ENCODE assay signal across 7 cellular contexts in the genomic region with DNA sequence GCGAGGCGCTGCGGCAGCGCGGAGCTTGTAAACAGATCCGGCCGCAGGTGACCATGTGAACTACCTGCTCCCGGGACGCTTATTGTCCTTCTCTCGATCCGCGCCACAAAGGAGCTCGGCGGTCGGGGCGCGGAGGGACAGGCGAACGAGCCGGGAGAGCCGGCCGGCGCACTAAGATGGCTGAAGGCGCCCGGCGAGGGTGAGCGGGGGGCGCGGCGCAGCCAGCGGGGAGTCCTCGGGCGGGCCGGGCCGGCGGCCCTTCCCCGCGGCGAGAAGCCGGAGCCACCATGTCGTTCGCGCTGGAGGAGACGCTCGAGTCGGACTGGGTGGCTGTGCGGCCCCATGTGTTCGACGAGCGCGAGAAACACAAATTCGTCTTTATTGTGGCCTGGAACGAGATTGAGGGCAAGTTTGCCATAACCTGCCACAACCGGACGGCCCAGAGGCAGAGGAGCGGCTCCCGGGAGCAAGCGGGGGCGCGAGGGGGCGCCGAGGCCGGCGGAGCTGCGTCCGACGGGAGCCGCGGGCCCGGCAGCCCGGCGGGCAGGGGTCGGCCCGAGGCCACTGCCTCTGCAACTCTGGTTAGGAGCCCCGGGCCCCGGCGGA. TPM values are rescaled to one million over a fixed set of nuclear protein-coding genes. Genes with fewer than 3 reads are reported as not detected.
DNase-seq lines count a peak whose midpoint lies in the region; ATAC-seq, FAIRE-seq and TF ChIP-seq lines count a peak whose summit lies in the region.

No MANE protein-coding gene starts in this region.

- no peak for FAIRE-seq in GM12892 (lab: Jason Lieb, UNC)

- H2AFZ ChIP-seq in GM23248: peak overlapping the region; percentile 89

- H3F3A ChIP-seq in GM23248 (ENCODE audit: insufficient read depth): no peaks in the 10 kb centered on the region

- H3K4me1 ChIP-seq in GM23248 (ENCODE audit: insufficient read depth): peaks cover 22% of the 10 kb centered on the region
- no peaks in the 10 kb centered on the region for H3K4me1 ChIP-seq in uterus

- no peaks in the 10 kb centered on the region for H3K9me2 ChIP-seq in GM23248 (ENCODE audit: insufficient read depth)

- H3K36me3 Mint-ChIP-seq in activated T-cell treated with anti-CD3 and anti-CD28 coated beads, Interleukin-2, amount 50 U/mL, for 4 hours (ENCODE audit: insufficient read depth): peaks cover 3% of the 10 kb centered on the region
- peaks cover 8% of the 10 kb centered on the region for H3K36me3 Mint-ChIP-seq in nephron (ENCODE audit: low read depth)

- H3K27ac Mint-ChIP-seq in nephron: peak overlapping the region in 1 of 3 experiments; percentile 90

- TF ChIP-seq POLR2A in GM12892 (IDR thresholded peaks at IDR 0.05; ENCODE audit: low read depth, low read length): no peak
- TF ChIP-seq POLR2A in uterus (IDR thresholded peaks at IDR 0.05): no peak

- peaks cover 28% of the 10 kb centered on the region for H3K4me1 Mint-ChIP-seq in activated T-cell treated with anti-CD3 and anti-CD28 coated beads, Interleukin-2, amount 50 U/mL, for 4 hours (ENCODE audit: low read depth)
- H3K4me1 Mint-ChIP-seq in nephron: peaks cover 34% of the 10 kb centered on the region

- H3K79me2 ChIP-seq in GM23248 (ENCODE audit: insufficient read depth): peaks cover 48% of the 10 kb centered on the region

- H3K36me3 ChIP-seq in GM23248 (ENCODE audit: low read depth): no peaks in the 10 kb centered on the region
- no peaks in the 10 kb centered on the region for H3K36me3 ChIP-seq in uterus

- in situ Hi-C loops in GM23248 (cut with MboI): no loop called here

- 1 to 2% methylated on average over 44 to 51 of the region's 77 CpGs for WGBS in GM23248 (ENCODE audit: low coverage in 1 of 2, low lambda C conversion rate in 2 of 2, missing lambda C conversion rate in 2 of 2), 2 experiments

- H3K4me3 Mint-ChIP-seq in activated T-cell treated with anti-CD3 and anti-CD28 coated beads, Interleukin-2, amount 50 U/mL, for 4 hours: peak overlapping the region; percentile 93
- peak overlapping the region; percentile 92 to 96 (median 93) for H3K4me3 Mint-ChIP-seq in nephron

- peak; percentile 33 for DNase-seq in GM12892 (ENCODE audit: insufficient read length)
- peak; percentile 68 for DNase-seq in GM23248
- DNase-seq in LoVo (ENCODE audit: low spot score): peak; percentile 51
- DNase-seq in activated T-cell treated with anti-CD3 and anti-CD28 coated beads, Interleukin-2, amount 50 U/mL, for 4 hours: peak; percentile 15
- DNase-seq in fibroblast of gingiva (ENCODE audit: low read depth): peak; percentile 18
- peak in 1 of 2 donors; percentile 21 for DNase-seq in uterus

- intact Hi-C loops in uterus (cut with DNase I; ENCODE audit: low total_unique reads): no loop called here

- TF ChIP-seq CTCF in nephron (IDR thresholded peaks at IDR 0.05; ENCODE audit: unreplicated experiment in 3 of 3) (no peak), uterus (IDR thresholded peaks at IDR 0.05) (no peak)

- no peaks in the 10 kb centered on the region for H3K9me3 ChIP-seq in GM23248 (ENCODE audit: low read depth)
- H3K9me3 ChIP-seq in uterus: no peaks in the 10 kb centered on the region

- no peaks in the 10 kb centered on the region for H4K20me1 ChIP-seq in GM23248 (ENCODE audit: insufficient read depth)

- H3K4me3 ChIP-seq in GM23248: peak overlapping the region; percentile 85
- H3K4me3 ChIP-seq in uterus: peak overlapping the region; percentile 71 to 93

- no peaks in the 10 kb centered on the region for H3K27me3 Mint-ChIP-seq in activated T-cell treated with anti-CD3 and anti-CD28 coated beads, Interleukin-2, amount 50 U/mL, for 4 hours (ENCODE audit: low read depth)
- H3K27me3 Mint-ChIP-seq in nephron (ENCODE audit: low read depth): peaks cover 10% of the 10 kb centered on the region

- H3K9me3 Mint-ChIP-seq in activated T-cell treated with anti-CD3 and anti-CD28 coated beads, Interleukin-2, amount 50 U/mL, for 4 hours: no peaks in the 10 kb centered on the region
- H3K9me3 Mint-ChIP-seq in nephron: no peaks in the 10 kb centered on the region

- peak; percentile 42 to 45 for ATAC-seq in activated T-cell treated with anti-CD3 and anti-CD28 coated beads, Interleukin-2, amount 50 U/mL, for 4 hours

- H3K27ac ChIP-seq in GM23248 (peak overlapping the region; percentile 87), uterus (peak overlapping the region; percentile 92 to 95)

- peak overlapping the region; percentile 86 for H3K9ac ChIP-seq in GM23248

- H3K27me3 ChIP-seq in GM23248 (replicated peaks; ENCODE audit: insufficient read depth) (no peaks in the 10 kb centered on the region), uterus (no peaks in the 10 kb centered on the region)

- H3K4me2 ChIP-seq in GM23248 (ENCODE audit: unreplicated experiment): peak overlapping the region; percentile 87

RNA-seq across cellular contexts. Expression of gene JMY, which starts 0.5 kb away (rescaled TPM):
- 3.5 TPM for polyA plus RNA-seq in GM12892 (2012; ENCODE audit: missing spikeins)
- 12.2 and 17.6 TPM in 2 replicates for total RNA-seq in GM23248 (2014; rRNA removed; shearing (Covaris generic))
- 2.6 and 3.4 TPM in 2 replicates for polyA plus RNA-seq in GM23248 (2016; fragmentation: Nextera tagmentation; extraction: Ambion mirVana)
- 1 to 10 TPM; 5.2 to 7.8 (median 5.7) TPM for total RNA-seq in activated T-cell treated with anti-CD3 and anti-CD28 coated beads, Interleukin-2, amount 50 U/mL, for 4 hours
- total RNA-seq in uterus: 10 to 100 TPM; 11.5 to 41.3 (median 15.5) TPM
